In the genomic region with DNA sequence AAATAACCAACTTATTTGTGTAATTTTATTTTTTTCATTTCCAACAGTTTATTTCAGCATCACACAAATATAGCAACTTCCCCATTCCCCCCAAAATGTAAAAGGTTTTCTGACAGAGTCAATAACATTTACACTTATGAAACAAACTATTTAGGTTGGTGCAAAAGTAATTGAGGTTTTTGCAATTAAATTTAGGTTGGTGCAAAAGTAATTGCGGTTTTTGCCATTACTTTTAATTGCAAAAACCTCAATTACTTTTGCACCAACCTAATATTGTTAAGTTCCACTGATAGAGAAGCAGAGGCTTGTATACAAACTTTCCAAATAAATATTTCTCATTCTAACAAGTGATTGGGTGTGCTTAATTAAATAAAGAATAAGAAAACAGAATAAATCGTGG, we compare ENCODE assay signal across 35 cellular contexts.
"Had no signal": no experiment of that assay in that cellular context is flagged by ENCODE, and none has a peak within 500 bp of the region (broad histone marks: within the 10 kb centered on the region; RNA-seq: fewer than 3 reads in every experiment).

No MANE protein-coding gene starts in this region.

- H3K9me3 ChIP-seq: MG63 had no signal

- DNase-seq: MG63, MM.1S, MV-4-11, NCI-H1048, NCI-H1092, NCI-H1092 treated with DMSO at 0.1 percent for 48 hours, NCI-H1105, NCI-H1105 treated with DMSO at 0.1 percent for 48 hours, NCI-H1417, NCI-H1417 treated with DMSO at 0.1 percent for 48 hours, NCI-H1436, NCI-H1436 treated with DMSO at 0.1 percent for 48 hours, NCI-H146, NCI-H1694, NCI-H1694 treated with DMSO at 0.1 percent for 48 hours, NCI-H187, NCI-H187 treated with DMSO at 0.1 percent for 48 hours, NCI-H1930, NCI-H2029, NCI-H2029 treated with DMSO at 0.1 percent for 48 hours, NCI-H2081, NCI-H2081 treated with DMSO at 0.1 percent for 48 hours, NCI-H2107, NCI-H2171, NCI-H2171 treated with DMSO at 0.1 percent for 48 hours, NCI-H2227 treated with DMSO at 0.1 percent for 48 hours, NCI-H226, NCI-H345, NCI-H446, NCI-H446 treated with DMSO at 0.1 percent for 48 hours, NCI-H510A, NCI-H510A treated with DMSO at 0.1 percent for 48 hours, NCI-H524, NCI-H524 treated with DMSO at 0.1 percent for 48 hours, NCI-H526 had no signal

- H3K4me3 ChIP-seq: MG63 had no signal

- H3K27me3 ChIP-seq: MG63 had no signal

- H3K36me3 ChIP-seq: MG63 had no signal
